ENCODE assay signal across 1 cellular context in the genomic region with DNA sequence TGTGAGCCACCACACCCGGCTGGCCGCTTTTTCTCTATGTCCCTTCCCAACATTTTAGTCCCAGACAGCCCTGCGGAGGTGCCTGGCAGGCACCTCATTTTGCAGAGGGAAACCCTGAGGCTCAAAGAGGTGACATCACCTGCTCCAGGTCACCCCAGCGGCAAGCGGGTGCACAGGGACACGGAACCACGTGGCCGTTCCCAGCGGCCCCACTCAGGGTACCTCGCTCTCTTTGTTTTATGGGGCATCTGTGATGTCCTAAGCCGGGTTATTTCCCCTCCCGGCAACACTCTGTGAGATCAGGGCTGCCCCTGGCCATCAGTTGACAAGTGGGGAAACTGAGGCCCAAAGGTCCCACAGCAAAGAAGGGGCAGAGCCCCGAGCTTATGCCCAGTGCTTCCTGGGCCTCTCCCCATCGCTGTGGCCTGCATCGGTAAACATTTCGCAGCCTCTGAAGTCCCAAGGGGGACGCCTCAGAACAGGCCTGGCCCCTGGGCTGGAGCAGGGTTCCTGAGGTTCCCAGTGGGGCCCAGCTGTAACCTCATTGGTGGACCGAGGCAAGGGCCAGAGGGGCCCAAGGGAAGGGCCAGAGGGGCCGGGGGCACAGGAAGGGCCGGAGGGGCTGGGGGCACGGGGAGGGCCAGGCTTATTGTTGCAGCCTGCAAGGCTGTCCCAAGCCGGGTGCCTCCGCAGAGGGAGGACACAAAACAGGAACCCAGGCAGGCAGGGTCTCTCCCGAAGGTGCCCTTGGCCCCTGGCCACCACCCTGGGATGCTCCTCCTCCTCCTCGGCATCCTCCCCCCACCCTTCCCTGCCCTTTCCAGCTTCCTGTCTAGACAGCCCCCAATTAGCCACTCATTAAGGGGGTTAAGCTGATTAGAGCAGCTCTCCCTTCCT.
TF ChIP-seq lines count a peak whose summit lies in the region.

No MANE protein-coding gene starts in this region.

TF ChIP-seq in endothelial cell of umbilical vein, 7 proteins besides CTCF, POLR2A, EP300 and RAD21:
- no peak for TF ChIP-seq EZH2 (IDR thresholded peaks at IDR 0.05; ENCODE audit: borderline replicate concordance, low read depth, low read length, severe bottlenecking)
- no peak for TF ChIP-seq MAX (IDR thresholded peaks at IDR 0.05; ENCODE audit: insufficient read depth, insufficient read length)
- no peak for TF ChIP-seq GATA2 (IDR thresholded peaks at IDR 0.05; ENCODE audit: insufficient read depth, insufficient read length, low read depth, low read length)
- TF ChIP-seq JUN (IDR thresholded peaks at IDR 0.05; ENCODE audit: borderline replicate concordance, insufficient read depth, insufficient read length, low read depth), result no peak
- TF ChIP-seq POLR2AphosphoS5 (IDR thresholded peaks at IDR 0.05; ENCODE audit: insufficient read depth, low read depth, low read length), result no peak
- TF ChIP-seq MYC (IDR thresholded peaks at IDR 0.05; ENCODE audit: low read depth, low read length), result no peak
- TF ChIP-seq FOS (IDR thresholded peaks at IDR 0.05; ENCODE audit: borderline replicate concordance, insufficient read depth, low read length), result no peak
